Comparison of ENCODE assay signal across 15 cellular contexts in genomic region chr22:46240506-46240905, GRCh38. TPM values are rescaled to one million over a fixed set of nuclear protein-coding genes. Genes with fewer than 3 reads are reported as not detected.
"Had no signal": no experiment of that assay in that cellular context is flagged by ENCODE, and none has a peak within 500 bp of the region (broad histone marks: within the 10 kb centered on the region; RNA-seq: fewer than 3 reads in every experiment).

No MANE protein-coding gene starts in this region.

- H3K4me2 ChIP-seq: neural progenitor cell, SK-N-SH had no signal

- H3K27ac Mint-ChIP-seq: activated naive CD4-positive, alpha-beta T cell treated with anti-CD3 and anti-CD28 coated beads for 36 hours; activated T-helper 17 cell treated with anti-CD3 and anti-CD28 coated beads, Interleukin-2, amount 50 U/mL, for 72 hours; brain; neural progenitor cell had no signal

- H3K27me3 Mint-ChIP-seq: activated CD4-positive, alpha-beta memory T cell treated with anti-CD3 and anti-CD28 coated beads, Interleukin-2, amount 10 ng/mL, durations not matched to agents 7 days and 5 days; activated T-helper 17 cell treated with anti-CD3 and anti-CD28 coated beads, Interleukin-2, amount 50 U/mL, for 72 hours; brain had no signal

- H3K4me1 Mint-ChIP-seq: neural progenitor cell had no signal

- H3K9me3 ChIP-seq: gastrocnemius medialis, pancreas, SK-N-SH, tibial artery had no signal

- H3K4me1 ChIP-seq: neural progenitor cell, tibial artery had no signal

- H3K4me3 Mint-ChIP-seq: activated CD4-positive, alpha-beta memory T cell treated with anti-CD3 and anti-CD28 coated beads, Interleukin-2, amount 10 ng/mL, durations not matched to agents 7 days and 5 days; activated naive CD4-positive, alpha-beta T cell treated with anti-CD3 and anti-CD28 coated beads for 36 hours; activated T-helper 17 cell treated with anti-CD3 and anti-CD28 coated beads, Interleukin-2, amount 50 U/mL, for 72 hours; brain; neural progenitor cell; T-helper 1 cell treated with Interleukin-12 subunit alpha and Interleukin-12 subunit beta and Interleukin-4 antibody, amounts not matched to agents 30 μg/mL and 1 μg/mL, for 36 hours had no signal

- DNase-seq: activated CD4-positive, alpha-beta memory T cell treated with anti-CD3 and anti-CD28 coated beads, Interleukin-2, amount 10 ng/mL, durations not matched to agents 7 days and 5 days; activated CD4-positive, alpha-beta T cell treated with anti-CD3 and anti-CD28 coated beads for 1 hour; activated naive CD4-positive, alpha-beta T cell treated with anti-CD3 and anti-CD28 coated beads for 36 hours; amygdala; effector memory CD4-positive, alpha-beta T cell; gastrocnemius medialis; pancreas; stimulated activated CD4-positive, alpha-beta T cell treated with anti-CD3 and anti-CD28 coated beads, Interleukin-15, amount 100 ng/mL, for 24 hours; stimulated activated CD4-positive, alpha-beta T cell treated with anti-CD3 and anti-CD28 coated beads, Interleukin-4, amount 100 ng/mL, for 4 hours had no signal

- H2AFZ ChIP-seq: neural progenitor cell had no signal

- ATAC-seq: activated T-helper 17 cell treated with anti-CD3 and anti-CD28 coated beads, Interleukin-2, amount 50 U/mL, for 72 hours had no signal

- H3K27me3 ChIP-seq: gastrocnemius medialis, neural progenitor cell, pancreas, tibial artery had no signal

- H3K36me3 ChIP-seq: neural progenitor cell, pancreas had no signal

- H3K9me3 Mint-ChIP-seq: activated CD4-positive, alpha-beta memory T cell treated with anti-CD3 and anti-CD28 coated beads, Interleukin-2, amount 10 ng/mL, durations not matched to agents 7 days and 5 days; activated naive CD4-positive, alpha-beta T cell treated with anti-CD3 and anti-CD28 coated beads for 36 hours; activated T-helper 17 cell treated with anti-CD3 and anti-CD28 coated beads, Interleukin-2, amount 50 U/mL, for 72 hours; brain; neural progenitor cell; T-helper 1 cell treated with Interleukin-12 subunit alpha and Interleukin-12 subunit beta and Interleukin-4 antibody, amounts not matched to agents 30 μg/mL and 1 μg/mL, for 36 hours had no signal

- H3K4me3 ChIP-seq: gastrocnemius medialis, neural progenitor cell, pancreas, tibial artery had no signal

- H3K9me2 ChIP-seq: SK-N-SH had no signal

- H3K27ac ChIP-seq: neural progenitor cell, tibial artery had no signal

RNA-seq across cellular contexts. Expression of gene PKDREJ, which starts 22.6 kb away (rescaled TPM):
- total RNA-seq: activated CD4-positive, alpha-beta memory T cell treated with anti-CD3 and anti-CD28 coated beads, Interleukin-2, amount 10 ng/mL, durations not matched to agents 7 days and 5 days; activated naive CD4-positive, alpha-beta T cell treated with anti-CD3 and anti-CD28 coated beads for 36 hours; activated T-helper 17 cell treated with anti-CD3 and anti-CD28 coated beads, Interleukin-2, amount 50 U/mL, for 72 hours; gastrocnemius medialis had no signal
